ENCODE assay signal across 8 cellular contexts in the genomic region with DNA sequence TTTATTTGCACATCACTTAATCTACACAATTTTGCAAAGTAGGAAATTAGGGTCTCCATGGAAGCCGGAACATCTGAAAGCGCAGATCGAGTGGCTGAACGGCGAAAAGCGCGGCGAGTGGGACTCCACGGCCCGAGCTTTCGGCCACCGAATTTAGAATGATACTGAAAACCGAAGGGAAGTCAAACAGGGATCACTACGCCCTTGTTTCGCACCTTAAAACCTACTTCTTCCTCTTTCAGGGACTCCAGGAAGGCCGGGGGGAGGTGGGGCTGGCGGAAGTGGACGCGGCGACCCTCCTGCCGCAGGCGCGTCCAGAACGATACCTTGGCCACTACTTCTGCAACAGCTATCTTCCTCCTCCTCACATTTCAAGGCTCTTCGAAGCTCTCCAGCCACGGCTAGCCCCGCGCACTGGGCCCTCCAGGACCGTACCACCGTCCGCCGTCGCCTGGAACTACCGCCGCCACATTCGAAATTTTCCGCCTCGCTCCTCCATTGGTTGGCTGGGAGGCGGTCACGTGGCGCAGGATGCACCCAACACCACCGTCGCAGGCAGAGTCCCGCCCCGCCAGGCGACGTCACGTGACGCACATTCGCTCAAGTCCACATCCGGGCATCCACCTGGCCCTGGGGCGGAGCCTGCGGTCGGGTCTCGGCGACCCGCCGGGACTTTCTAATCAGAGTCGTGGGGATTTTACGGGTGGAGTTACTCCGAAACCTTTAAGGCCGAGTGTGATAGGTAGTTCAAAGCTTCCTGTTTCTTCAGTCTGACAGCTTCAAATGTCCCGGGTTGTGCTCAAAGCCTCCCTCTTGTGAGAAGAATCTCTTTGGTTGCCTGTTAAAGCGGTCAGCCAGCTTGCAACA. TPM values are rescaled to one million over a fixed set of nuclear protein-coding genes. Genes with fewer than 3 reads are reported as not detected.
DNase-seq lines count a peak whose midpoint lies in the region; ATAC-seq and TF ChIP-seq lines count a peak whose summit lies in the region.

A gene (minus strand): TSS at position 474 of the 867 bp plus-strand sequence. CDS start 2,179 bp downstream, outside the sequence.

- CTCF ChIA-PET in RWPE1 (lab: Yijun Ruan, JAX): no interaction called here

- ATAC-seq in activated T-helper 17 cell treated with anti-CD3 and anti-CD28 coated beads, Interleukin-2, amount 50 U/mL, for 72 hours (replicated peaks): peak; percentile 96
- peak; percentile 90 to 97 (median 93) for ATAC-seq in natural killer cell

- H3K27me3 Mint-ChIP-seq in activated T-helper 17 cell treated with anti-CD3 and anti-CD28 coated beads, Interleukin-2, amount 50 U/mL, for 72 hours: no peaks in the 10 kb centered on the region
- H3K27me3 Mint-ChIP-seq in natural killer cell (ENCODE audit: low read depth in 2 of 2): no peaks in the 10 kb centered on the region

- peaks cover 17% of the 10 kb centered on the region for H3K36me3 Mint-ChIP-seq in activated T-helper 17 cell treated with anti-CD3 and anti-CD28 coated beads, Interleukin-2, amount 50 U/mL, for 72 hours (ENCODE audit: low read depth)
- no peaks in the 10 kb centered on the region for H3K36me3 Mint-ChIP-seq in natural killer cell

- POLR2A ChIA-PET in RWPE1 (lab: Yijun Ruan, JAX; ENCODE audit: low non-redundant PET): no interaction called here

- no peak within 1 kb of the TSS for H3K4me3 Mint-ChIP-seq in activated T-helper 17 cell treated with anti-CD3 and anti-CD28 coated beads, Interleukin-2, amount 50 U/mL, for 72 hours
- H3K4me3 Mint-ChIP-seq in natural killer cell: no peak within 1 kb of the TSS

- intact Hi-C loops in natural killer cell (cut with micrococcal nuclease): loop anchor here (1.0 to 2.0 kb wide), 2 partner anchors 145 to 239 kb away; a partner anchor contains a TSS

- H3K27ac Mint-ChIP-seq in activated T-helper 17 cell treated with anti-CD3 and anti-CD28 coated beads, Interleukin-2, amount 50 U/mL, for 72 hours: no peak within 1 kb of the TSS
- no peak within 1 kb of the TSS for H3K27ac Mint-ChIP-seq in natural killer cell

- H3K4me3 ChIP-seq in fibroblast of pulmonary artery (replicated peaks; ENCODE audit: low read depth, low read length): peak within 1 kb of the TSS; percentile 91

- H3K4me1 Mint-ChIP-seq in activated T-helper 17 cell treated with anti-CD3 and anti-CD28 coated beads, Interleukin-2, amount 50 U/mL, for 72 hours: no peaks in the 10 kb centered on the region
- no peaks in the 10 kb centered on the region for H3K4me1 Mint-ChIP-seq in natural killer cell

- H3K9me3 Mint-ChIP-seq in activated T-helper 17 cell treated with anti-CD3 and anti-CD28 coated beads, Interleukin-2, amount 50 U/mL, for 72 hours: no peaks in the 10 kb centered on the region
- H3K9me3 Mint-ChIP-seq in natural killer cell: no peaks in the 10 kb centered on the region

- DNase-seq in EL (peak; percentile 97), H4 (ENCODE audit: low spot score) (peak; percentile 96), LoVo (ENCODE audit: low spot score) (peak; percentile 96), RWPE1 (ENCODE audit: low spot score) (peak; percentile 94), fibroblast of pulmonary artery (ENCODE audit: low read depth) (peak; percentile 98), natural killer cell (peak; percentile 100)
- peak; percentile 100 for DNase-seq in stimulated activated naive CD4-positive, alpha-beta T cell treated with Interleukin-2 at 50 U/mL for 16 hours (lab: John Stamatoyannopoulos, UW)

- no peak for TF ChIP-seq CTCF in RWPE1 (conservative IDR thresholded peaks at IDR 0.05; ENCODE audit: low read depth)
- TF ChIP-seq CTCF in fibroblast of pulmonary artery (IDR thresholded peaks at IDR 0.05; ENCODE audit: low read length, missing control alignments): no peak
- no peak for TF ChIP-seq CTCF in natural killer cell (IDR thresholded peaks at IDR 0.05)

- peak within 1 kb of the TSS; percentile 87 for H3K27ac ChIP-seq in RWPE1

RNA-seq across cellular contexts. Expression of the gene that starts here (rescaled TPM):
- 12.3 and 16.8 TPM in 2 replicates for total RNA-seq in H4 (2014; rRNA removed; shearing (Covaris generic))
- 10 to 100 TPM; 22.7 to 29.4 TPM for total RNA-seq in activated T-helper 17 cell treated with anti-CD3 and anti-CD28 coated beads, Interleukin-2, amount 50 U/mL, for 72 hours
- total RNA-seq in natural killer cell: 1 to 10 TPM in 1 of 3 donors, under 1 TPM in 2; 0.55 to 1.4 (median 0.94) TPM

Comparison
In these comparisons a context has a peak if more than half of its experiments do, and no peak if none do; other contexts are left out.
1. Peak in every context shown above with its lines: DNase-seq, ATAC-seq, H3K4me3 ChIP-seq and H3K27ac ChIP-seq.